9 cellular contexts compared by ENCODE assay signal in the genomic region with DNA sequence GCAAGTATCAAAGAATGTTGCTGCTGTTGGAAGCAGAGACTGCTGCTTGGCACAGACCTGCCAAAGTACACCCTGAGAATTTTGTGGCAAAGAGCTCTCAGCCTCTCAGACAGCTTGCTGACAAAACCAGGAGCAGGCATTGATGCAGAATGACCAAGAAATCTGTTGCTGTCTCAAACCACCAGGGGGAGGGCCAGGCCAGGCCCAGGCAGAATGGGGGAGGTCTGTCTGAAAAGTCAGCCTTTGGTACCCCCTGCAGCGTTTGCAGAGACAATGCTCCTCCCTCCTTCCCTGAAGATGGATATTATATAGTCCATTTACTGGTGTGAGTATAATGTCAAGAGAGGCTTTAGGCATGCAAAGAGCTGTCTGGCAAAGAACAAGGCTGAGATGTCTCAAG. TPM values are rescaled to one million over a fixed set of nuclear protein-coding genes. Genes with fewer than 3 reads are reported as not detected.
DNase-seq lines count a peak whose midpoint lies in the region; ATAC-seq, FAIRE-seq and TF ChIP-seq lines count a peak whose summit lies in the region.
"Had no signal": no experiment of that assay in that cellular context is flagged by ENCODE, and none has a peak within 500 bp of the region (broad histone marks: within the 10 kb centered on the region; RNA-seq: fewer than 3 reads in every experiment).

No MANE protein-coding gene starts in this region.

- ATAC-seq in GM18858 (IDR thresholded peaks at IDR 0.05; ENCODE audit: unreplicated experiment) = peak; percentile 49
- ATAC-seq in GM18520 (IDR thresholded peaks at IDR 0.05; ENCODE audit: unreplicated experiment) = no peak

- peak; percentile 7 for DNase-seq in AG10803 (ENCODE audit: low read depth)
- peak; percentile 21 for DNase-seq in NCI-H82 treated with DMSO at 0.1 percent for 48 hours (lab: John Stamatoyannopoulos, UW; ENCODE audit: unreplicated experiment)
- DNase-seq in glutamatergic neuron = peak; percentile 53
- DNase-seq in GM12891 (ENCODE audit: insufficient read length, low spot score) = no peak
- no peak for DNase-seq in activated CD4-positive, alpha-beta T cell treated with anti-CD3 and anti-CD28 coated beads, Interleukin-2, amount 50 U/mL, for 4 hours
- DNase-seq in activated CD4-positive, CD25-positive, alpha-beta regulatory T cell treated with anti-CD3 and anti-CD28 coated beads, Interleukin-2, amount 50 U/mL, for 72 hours = no peak

- TF ChIP-seq POLR2A in GM12891 (IDR thresholded peaks at IDR 0.05; ENCODE audit: low read depth, low read length) = no peak

- H3K4me1 Mint-ChIP-seq in glutamatergic neuron (ENCODE audit: low read depth, unreplicated experiment) = peaks cover 3% of the 10 kb centered on the region

- H3K4me3 Mint-ChIP-seq in glutamatergic neuron (ENCODE audit: unreplicated experiment) = no peak overlapping the region
- H3K4me3 Mint-ChIP-seq: activated naive CD8-positive, alpha-beta T cell had no signal

- H3K27me3 Mint-ChIP-seq in glutamatergic neuron (ENCODE audit: unreplicated experiment) = no peaks in the 10 kb centered on the region

- no peaks in the 10 kb centered on the region for H3K36me3 Mint-ChIP-seq in glutamatergic neuron (ENCODE audit: unreplicated experiment)
- H3K36me3 Mint-ChIP-seq: activated naive CD8-positive, alpha-beta T cell had no signal

- no peak for FAIRE-seq in GM12891 (lab: Jason Lieb, UNC)

- H3K4me3 ChIP-seq in AG10803 (ENCODE audit: low read length) = no peak overlapping the region

- TF ChIP-seq CTCF in AG10803 (conservative IDR thresholded peaks at IDR 0.05; ENCODE audit: low read length) (peak; percentile 46), glutamatergic neuron (IDR thresholded peaks at IDR 0.05; ENCODE audit: partially characterized antibody, unreplicated experiment) (peak; percentile 63)

- no peaks in the 10 kb centered on the region for H3K9me3 Mint-ChIP-seq in glutamatergic neuron (ENCODE audit: unreplicated experiment)

- no peak overlapping the region for H3K27ac Mint-ChIP-seq in glutamatergic neuron (ENCODE audit: unreplicated experiment)
- H3K27ac Mint-ChIP-seq: activated naive CD8-positive, alpha-beta T cell had no signal

TF ChIP-seq in GM12891, 5 proteins besides CTCF, POLR2A, EP300 and RAD21:
- no peak for TF ChIP-seq TAF1 (IDR thresholded peaks at IDR 0.05; ENCODE audit: low read depth, low read length)
- no peak for TF ChIP-seq POLR2AphosphoS5 (IDR thresholded peaks at IDR 0.05; ENCODE audit: low read depth, low read length)
- TF ChIP-seq POU2F2 (IDR thresholded peaks at IDR 0.05; ENCODE audit: low read depth, low read length) = no peak
- no peak for TF ChIP-seq PAX5 (IDR thresholded peaks at IDR 0.05; ENCODE audit: insufficient read depth, low read length, severe bottlenecking)
- no peak for TF ChIP-seq SPI1 (IDR thresholded peaks at IDR 0.05; ENCODE audit: low read depth, low read length)

RNA-seq across cellular contexts. Expression of a gene that starts 52.9 kb away (rescaled TPM):
- total RNA-seq in glutamatergic neuron (ENCODE audit: unreplicated experiment) = not detected
- polyA plus RNA-seq in GM12891 (2012; ENCODE audit: low read depth, missing spikeins) = 0.12 TPM

Comparison
In these comparisons a context has a peak if more than half of its experiments do, and no peak if none do; other contexts are left out.
1. DNase-seq: peak in AG10803 (single experiment), NCI-H82 treated with DMSO at 0.1 percent for 48 hours (single experiment) and glutamatergic neuron (single experiment); none in GM12891 (single experiment), activated CD4-positive, alpha-beta T cell treated with anti-CD3 and anti-CD28 coated beads, Interleukin-2, amount 50 U/mL, for 4 hours (0 of 2) and activated CD4-positive, CD25-positive, alpha-beta regulatory T cell treated with anti-CD3 and anti-CD28 coated beads, Interleukin-2, amount 50 U/mL, for 72 hours (single experiment).